In genomic region chr6:4780360-4780812, GRCh38 we compare ENCODE assay signal across 15 cellular contexts. TPM values are rescaled to one million over a fixed set of nuclear protein-coding genes. Genes with fewer than 3 reads are reported as not detected.
DNase-seq lines count a peak whose midpoint lies in the region; ATAC-seq and TF ChIP-seq lines count a peak whose summit lies in the region.
"Had no signal": no experiment of that assay in that cellular context is flagged by ENCODE, and none has a peak within 500 bp of the region (broad histone marks: within the 10 kb centered on the region; RNA-seq: fewer than 3 reads in every experiment).

No MANE protein-coding gene starts in this region.

- H3K27me3 ChIP-seq in WERI-Rb-1 (ENCODE audit: insufficient read depth, low read depth, severe bottlenecking) (no peaks in the 10 kb centered on the region), hepatocyte (no peaks in the 10 kb centered on the region), osteoblast (ENCODE audit: insufficient read depth, low read length) (no peaks in the 10 kb centered on the region), aorta (ENCODE audit: control insufficient read depth in 1 of 2, insufficient read depth in 2 of 2, low read length in 1 of 2) (no peaks in the 10 kb centered on the region)

- 28% methylated on average over 4 of the region's 11 CpGs for WGBS in hepatocyte (ENCODE audit: low lambda C conversion rate, missing lambda C conversion rate)
- WGBS in aorta, 2 donors, result 45 to 74% methylated on average over 5 to 11 of the region's 11 CpGs

- H3K4me1 ChIP-seq in hepatocyte (ENCODE audit: insufficient read depth) (peaks cover 13% of the 10 kb centered on the region), osteoblast (ENCODE audit: insufficient read depth, low read length) (peaks cover 8% of the 10 kb centered on the region), aorta (ENCODE audit: control insufficient read depth in 1 of 2, insufficient read depth in 2 of 2, low read length in 2 of 2) (peaks cover 4 to 6% of the 10 kb centered on the region in 2 donors)

- peaks cover 48% of the 10 kb centered on the region for H3K4me1 Mint-ChIP-seq in HFFc6 (ENCODE audit: low read depth)

- ATAC-seq in aorta (ENCODE audit: low FRiP score) (no peak), GM21529 (IDR thresholded peaks at IDR 0.05; ENCODE audit: unreplicated experiment) (no peak)
- ATAC-seq: stimulated activated memory B cell treated with anti-CD40 and anti-IgM and Interleukin-4, amounts not matched to agents 10 μg/mL and 1 μg/mL and 100 μg/mL, for 72 hours had no signal

- H3K79me2 ChIP-seq in hepatocyte (peaks cover 83% of the 10 kb centered on the region), osteoblast (ENCODE audit: insufficient read depth, low read length) (peaks cover 81% of the 10 kb centered on the region)

- H3K4me2 ChIP-seq in hepatocyte, result peak overlapping the region; percentile 41
- no peak overlapping the region for H3K4me2 ChIP-seq in osteoblast (ENCODE audit: insufficient read depth, low read length)

- H3K27ac Mint-ChIP-seq in HFFc6, result peak overlapping the region; percentile 36; the same call in 1 of the 2 replicates
- H3K27ac Mint-ChIP-seq: stimulated activated memory B cell treated with anti-CD40 and anti-IgM and Interleukin-4, amounts not matched to agents 10 μg/mL and 1 μg/mL and 100 μg/mL, for 72 hours had no signal

- TF ChIP-seq CTCF in AG10803 (conservative IDR thresholded peaks at IDR 0.05; ENCODE audit: low read length) (no peak), HFFc6 (IDR thresholded peaks at IDR 0.05) (no peak), WERI-Rb-1 (IDR thresholded peaks at IDR 0.05; ENCODE audit: low read depth, low read length) (no peak), hepatocyte (IDR thresholded peaks at IDR 0.05; ENCODE audit: poor library complexity) (no peak), osteoblast (IDR thresholded peaks at IDR 0.05; ENCODE audit: extremely low read depth, low read depth, low read length) (no peak)

- H4K20me1 ChIP-seq in hepatocyte (ENCODE audit: insufficient read depth, poor library complexity, severe bottlenecking), result peaks cover 41% of the 10 kb centered on the region
- peaks cover 28% of the 10 kb centered on the region for H4K20me1 ChIP-seq in osteoblast (ENCODE audit: insufficient read depth, low read length)

- H3K27me3 Mint-ChIP-seq in HFFc6 (ENCODE audit: insufficient read depth), result no peaks in the 10 kb centered on the region; the same call in 1 of the 2 replicates
- H3K27me3 Mint-ChIP-seq: activated naive CD8-positive, alpha-beta T cell; stimulated activated memory B cell treated with anti-CD40 and anti-IgM and Interleukin-4, amounts not matched to agents 10 μg/mL and 1 μg/mL and 100 μg/mL, for 72 hours had no signal

- intact Hi-C loops in aorta (cut with DNase I), result no loop called here

- H3K27ac ChIP-seq in WERI-Rb-1, result no peak overlapping the region
- H3K27ac ChIP-seq in hepatocyte, result peak overlapping the region; percentile 29
- no peak overlapping the region for H3K27ac ChIP-seq in osteoblast (ENCODE audit: low read depth, low read length)
- H3K27ac ChIP-seq in aorta (ENCODE audit: low read depth in 1 of 2, low read length in 2 of 2), result no peak overlapping the region
- H3K27ac ChIP-seq: parathyroid adenoma had no signal

- H2AFZ ChIP-seq in hepatocyte, result no peak overlapping the region
- H2AFZ ChIP-seq in osteoblast (ENCODE audit: low read length), result no peak overlapping the region
- H2AFZ ChIP-seq: parathyroid adenoma had no signal

- H3K4me3 ChIP-seq in AG10803 (ENCODE audit: low read length), result no peak overlapping the region
- no peak overlapping the region for H3K4me3 ChIP-seq in WERI-Rb-1 (ENCODE audit: low read depth, low read length)
- H3K4me3 ChIP-seq in hepatocyte, result no peak overlapping the region
- H3K4me3 ChIP-seq in osteoblast (ENCODE audit: insufficient read depth, low read length), result no peak overlapping the region
- no peak overlapping the region for H3K4me3 ChIP-seq in aorta (ENCODE audit: low read length in 2 of 2)

- H3K4me3 Mint-ChIP-seq in HFFc6, result no peak overlapping the region
- H3K4me3 Mint-ChIP-seq: stimulated activated memory B cell treated with anti-CD40 and anti-IgM and Interleukin-4, amounts not matched to agents 10 μg/mL and 1 μg/mL and 100 μg/mL, for 72 hours had no signal

- peaks cover 23% of the 10 kb centered on the region for H3K9me3 Mint-ChIP-seq in HFFc6

- no peaks in the 10 kb centered on the region for H3K36me3 ChIP-seq in WERI-Rb-1
- no peaks in the 10 kb centered on the region for H3K36me3 ChIP-seq in hepatocyte (replicated peaks; ENCODE audit: insufficient read depth, low read depth)
- no peaks in the 10 kb centered on the region for H3K36me3 ChIP-seq in osteoblast (ENCODE audit: insufficient read depth, low read length)
- H3K36me3 ChIP-seq in aorta (ENCODE audit: control insufficient read depth in 1 of 2, insufficient read depth in 2 of 2, low read length in 1 of 2), result no peaks in the 10 kb centered on the region

- H3K9me3 ChIP-seq in WERI-Rb-1 (ENCODE audit: severe bottlenecking), result peaks cover 6% of the 10 kb centered on the region
- peaks cover 6% of the 10 kb centered on the region for H3K9me3 ChIP-seq in hepatocyte (ENCODE audit: low read depth)
- H3K9me3 ChIP-seq in osteoblast (ENCODE audit: low read depth, low read length), result no peaks in the 10 kb centered on the region
- no peaks in the 10 kb centered on the region for H3K9me3 ChIP-seq in aorta (ENCODE audit: control insufficient read depth, low read length)

- H3K9me2 ChIP-seq in hepatocyte (replicated peaks; ENCODE audit: insufficient read depth), result no peaks in the 10 kb centered on the region

- H3K36me3 Mint-ChIP-seq in HFFc6 (ENCODE audit: low read depth), result peaks cover 21% of the 10 kb centered on the region

- DNase-seq in AG10803 (ENCODE audit: low read depth), result peak; percentile 46
- peak; percentile 29 for DNase-seq in HFFc6
- peak; percentile 37 for DNase-seq in WERI-Rb-1
- no peak for DNase-seq in hepatocyte (ENCODE audit: low spot score)
- no peak for DNase-seq in T-helper 9 cell
- DNase-seq in osteoblast (ENCODE audit: insufficient read length, low spot score, missing footprints), result no peak
- DNase-seq in aorta, result no peak
- DNase-seq: activated CD4-positive, alpha-beta T cell treated with anti-CD3 and anti-CD28 coated beads, Interleukin-2, amount 50 U/mL, for 48 hours; C1 segment of cervical spinal cord; NCI-H2029 treated with DMSO at 0.1 percent for 48 hours; T-helper 1 cell had no signal

RNA-seq across cellular contexts. Expression of gene CDYL, which starts 4.2 kb away (rescaled TPM):
- 10 to 100 TPM; 28.4 to 34.8 (median 33.8) TPM for total RNA-seq in HFFc6 (2021; fragmentation: NEBNext Ultra II Directional; extraction: Animal tissue kit (Norgen Biotek cat#: 25700))
- total RNA-seq in hepatocyte, result 30.4 TPM in 2 replicates
- polyA plus RNA-seq in hepatocyte, result 25.3 and 28.9 TPM in 2 replicates
- 84.0 and 106 TPM in 2 replicates for total RNA-seq in osteoblast
- 10 to 100 TPM; 42.9 to 44.2 TPM for total RNA-seq in aorta
- polyA plus RNA-seq in aorta, result 1 to 10 TPM; 9.6 to 9.9 TPM

Comparison
In these comparisons a context has a peak if more than half of its experiments do, and no peak if none do; other contexts are left out.
1. DNase-seq: peak in AG10803 (single experiment), HFFc6 (single experiment) and WERI-Rb-1 (single experiment); none in hepatocyte (single experiment), T-helper 9 cell (single experiment), osteoblast (single experiment) and aorta (0 of 2).